In the genomic region with DNA sequence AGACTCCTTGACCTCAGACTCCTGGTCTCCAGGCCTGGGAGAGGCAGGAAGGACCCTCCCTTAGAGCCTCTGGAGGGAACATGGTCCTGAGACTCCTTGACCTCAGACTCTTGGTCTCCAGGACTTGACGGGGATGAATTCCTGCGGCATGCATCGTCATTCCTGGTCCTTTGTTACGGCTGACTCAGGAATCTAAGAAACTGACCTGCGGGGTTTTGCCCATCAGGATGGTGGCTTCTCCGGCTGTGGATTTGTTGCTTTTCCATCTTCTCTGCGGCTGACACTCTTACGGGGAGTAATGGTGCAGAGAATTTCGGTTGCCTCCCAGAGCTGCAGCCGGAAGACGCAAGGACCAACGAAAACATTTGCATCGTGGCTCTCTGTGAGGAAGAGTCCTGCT, we compare ENCODE assay signal across 1 cellular context.
TF ChIP-seq lines count a peak whose summit lies in the region.

No MANE protein-coding gene starts in this region.

TF ChIP-seq in GM23338, 12 proteins besides CTCF, POLR2A, EP300 and RAD21 (continued from another document):
- TF ChIP-seq, protein P1, sequence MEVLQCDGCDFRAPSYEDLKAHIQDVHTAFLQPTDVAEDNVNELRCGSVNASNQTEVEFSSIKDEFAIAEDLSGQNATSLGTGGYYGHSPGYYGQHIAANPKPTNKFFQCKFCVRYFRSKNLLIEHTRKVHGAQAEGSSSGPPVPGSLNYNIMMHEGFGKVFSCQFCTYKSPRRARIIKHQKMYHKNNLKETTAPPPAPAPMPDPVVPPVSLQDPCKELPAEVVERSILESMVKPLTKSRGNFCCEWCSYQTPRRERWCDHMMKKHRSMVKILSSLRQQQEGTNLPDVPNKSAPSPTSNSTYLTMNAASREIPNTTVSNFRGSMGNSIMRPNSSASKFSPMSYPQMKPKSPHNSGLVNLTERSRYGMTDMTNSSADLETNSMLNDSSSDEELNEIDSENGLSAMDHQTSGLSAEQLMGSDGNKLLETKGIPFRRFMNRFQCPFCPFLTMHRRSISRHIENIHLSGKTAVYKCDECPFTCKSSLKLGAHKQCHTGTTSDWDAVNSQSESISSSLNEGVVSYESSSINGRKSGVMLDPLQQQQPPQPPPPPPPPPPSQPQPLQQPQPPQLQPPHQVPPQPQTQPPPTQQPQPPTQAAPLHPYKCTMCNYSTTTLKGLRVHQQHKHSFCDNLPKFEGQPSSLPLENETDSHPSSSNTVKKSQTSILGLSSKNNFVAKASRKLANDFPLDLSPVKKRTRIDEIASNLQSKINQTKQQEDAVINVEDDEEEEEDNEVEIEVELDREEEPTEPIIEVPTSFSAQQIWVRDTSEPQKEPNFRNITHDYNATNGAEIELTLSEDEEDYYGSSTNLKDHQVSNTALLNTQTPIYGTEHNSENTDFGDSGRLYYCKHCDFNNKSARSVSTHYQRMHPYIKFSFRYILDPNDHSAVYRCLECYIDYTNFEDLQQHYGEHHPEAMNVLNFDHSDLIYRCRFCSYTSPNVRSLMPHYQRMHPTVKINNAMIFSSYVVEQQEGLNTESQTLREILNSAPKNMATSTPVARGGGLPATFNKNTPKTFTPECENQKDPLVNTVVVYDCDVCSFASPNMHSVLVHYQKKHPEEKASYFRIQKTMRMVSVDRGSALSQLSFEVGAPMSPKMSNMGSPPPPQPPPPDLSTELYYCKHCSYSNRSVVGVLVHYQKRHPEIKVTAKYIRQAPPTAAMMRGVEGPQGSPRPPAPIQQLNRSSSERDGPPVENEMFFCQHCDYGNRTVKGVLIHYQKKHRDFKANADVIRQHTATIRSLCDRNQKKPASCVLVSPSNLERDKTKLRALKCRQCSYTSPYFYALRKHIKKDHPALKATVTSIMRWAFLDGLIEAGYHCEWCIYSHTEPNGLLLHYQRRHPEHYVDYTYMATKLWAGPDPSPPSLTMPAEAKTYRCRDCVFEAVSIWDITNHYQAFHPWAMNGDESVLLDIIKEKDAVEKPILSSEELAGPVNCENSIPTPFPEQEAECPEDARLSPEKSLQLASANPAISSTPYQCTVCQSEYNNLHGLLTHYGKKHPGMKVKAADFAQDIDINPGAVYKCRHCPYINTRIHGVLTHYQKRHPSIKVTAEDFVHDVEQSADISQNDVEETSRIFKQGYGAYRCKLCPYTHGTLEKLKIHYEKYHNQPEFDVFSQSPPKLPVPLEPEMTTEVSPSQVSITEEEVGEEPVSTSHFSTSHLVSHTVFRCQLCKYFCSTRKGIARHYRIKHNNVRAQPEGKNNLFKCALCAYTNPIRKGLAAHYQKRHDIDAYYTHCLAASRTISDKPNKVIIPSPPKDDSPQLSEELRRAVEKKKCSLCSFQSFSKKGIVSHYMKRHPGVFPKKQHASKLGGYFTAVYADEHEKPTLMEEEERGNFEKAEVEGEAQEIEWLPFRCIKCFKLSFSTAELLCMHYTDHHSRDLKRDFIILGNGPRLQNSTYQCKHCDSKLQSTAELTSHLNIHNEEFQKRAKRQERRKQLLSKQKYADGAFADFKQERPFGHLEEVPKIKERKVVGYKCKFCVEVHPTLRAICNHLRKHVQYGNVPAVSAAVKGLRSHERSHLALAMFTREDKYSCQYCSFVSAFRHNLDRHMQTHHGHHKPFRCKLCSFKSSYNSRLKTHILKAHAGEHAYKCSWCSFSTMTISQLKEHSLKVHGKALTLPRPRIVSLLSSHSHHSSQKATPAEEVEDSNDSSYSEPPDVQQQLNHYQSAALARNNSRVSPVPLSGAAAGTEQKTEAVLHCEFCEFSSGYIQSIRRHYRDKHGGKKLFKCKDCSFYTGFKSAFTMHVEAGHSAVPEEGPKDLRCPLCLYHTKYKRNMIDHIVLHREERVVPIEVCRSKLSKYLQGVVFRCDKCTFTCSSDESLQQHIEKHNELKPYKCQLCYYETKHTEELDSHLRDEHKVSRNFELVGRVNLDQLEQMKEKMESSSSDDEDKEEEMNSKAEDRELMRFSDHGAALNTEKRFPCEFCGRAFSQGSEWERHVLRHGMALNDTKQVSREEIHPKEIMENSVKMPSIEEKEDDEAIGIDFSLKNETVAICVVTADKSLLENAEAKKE (CRISPR knock-in tag; IDR thresholded peaks at IDR 0.05): no peak
TF ChIP-seq in GM23338: peak in this region for 0.
